In genomic region chr16:47697826-47698225, GRCh38 we compare ENCODE assay signal across 11 cellular contexts.
"Had no signal": no experiment of that assay in that cellular context is flagged by ENCODE, and none has a peak within 500 bp of the region (broad histone marks: within the 10 kb centered on the region; RNA-seq: fewer than 3 reads in every experiment).

No MANE protein-coding gene starts in this region.

- ATAC-seq: GM23338, HCT116 had no signal

- H3K9me3 ChIP-seq: HAP-1 had no signal

- H3K4me3 ChIP-seq: GM23248, GM23338, HAP-1 had no signal

- H2AFZ ChIP-seq: GM23248, GM23338 had no signal

- H3K9ac ChIP-seq: GM23248 had no signal

- FAIRE-seq: H1, H54 had no signal

- H3K27ac ChIP-seq: GM23248 had no signal

- DNase-seq: GM23248, GOT3, H7, H9, HCEC 1CT, HFFc6 had no signal

- H3K4me2 ChIP-seq: GM23338 had no signal
